Comparison of ENCODE assay signal across 21 cellular contexts in the genomic region with DNA sequence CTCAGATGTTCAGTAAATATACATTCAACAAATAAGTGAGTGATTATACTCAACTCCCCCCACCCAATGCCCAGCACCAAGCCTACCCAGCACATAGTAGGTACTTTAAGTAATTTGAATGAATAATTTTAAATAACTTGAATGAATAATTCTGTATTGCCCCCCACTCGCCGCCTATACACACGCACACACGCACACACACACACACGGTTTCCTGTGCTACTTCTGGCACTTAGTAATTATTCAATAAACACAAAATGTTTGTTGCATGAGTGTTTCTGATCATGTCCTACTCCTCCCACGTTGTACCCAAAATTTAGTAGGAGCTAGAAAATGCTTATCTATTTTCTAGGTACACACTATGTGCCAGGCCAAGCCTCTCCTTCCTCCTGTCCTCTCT. TPM values are rescaled to one million over a fixed set of nuclear protein-coding genes. Genes with fewer than 3 reads are reported as not detected.
A peak's percentile ranks its signal among the peaks of the same experiment; 100 is the strongest.
DNase-seq lines count a peak whose midpoint lies in the region; ATAC-seq, FAIRE-seq and TF ChIP-seq lines count a peak whose summit lies in the region.
"Had no signal": no experiment of that assay in that cellular context is flagged by ENCODE, and none has a peak within 500 bp of the region (broad histone marks: within the 10 kb centered on the region; RNA-seq: fewer than 3 reads in every experiment).

No MANE protein-coding gene starts in this region.

- H2BK5ac ChIP-seq in mesenchymal stem cell (ENCODE audit: low read depth, low read length, poor library complexity, severe bottlenecking) = no peak overlapping the region

- POLR2A ChIA-PET in MCF 10A (lab: Yijun Ruan, JAX) = interaction anchor here (1.4 to 6.8 kb wide), 4 partner anchors 19 to 291 kb away, joined by 3 to 51 read pairs (median 6); a partner anchor contains a TSS

- H3K4me3 Mint-ChIP-seq in MCF 10A (ENCODE audit: unreplicated experiment) = no peak overlapping the region
- H3K4me3 Mint-ChIP-seq: activated T-cell treated with anti-CD3 and anti-CD28 coated beads, Interleukin-2, amount 50 U/mL, for 24 hours; CD4-positive, alpha-beta memory T cell had no signal

- no peak overlapping the region for H2BK120ac ChIP-seq in mesenchymal stem cell (ENCODE audit: low read depth, low read length)

- WGBS in mesenchymal stem cell = 83% methylated on average over 6 of the region's 6 CpGs
- WGBS in pancreas, 2 donors = 79 to 90% methylated on average over 6 of the region's 6 CpGs

- H3K79me1 ChIP-seq in mesenchymal stem cell (replicated peaks; ENCODE audit: low read length, poor library complexity, severe bottlenecking) = peaks cover 2% of the 10 kb centered on the region

- H2AFZ ChIP-seq in mesenchymal stem cell (ENCODE audit: low read depth, low read length) = no peak overlapping the region

- H4K8ac ChIP-seq in mesenchymal stem cell (ENCODE audit: low read length) = no peak overlapping the region

- no peak overlapping the region for H4K91ac ChIP-seq in mesenchymal stem cell (ENCODE audit: low read length)

- H3K4me3 ChIP-seq in breast epithelium = no peak overlapping the region
- H3K4me3 ChIP-seq in mesenchymal stem cell (ENCODE audit: insufficient read depth in 1 of 2, low read depth in 1 of 2, low read length in 2 of 2) = no peak overlapping the region
- no peak overlapping the region for H3K4me3 ChIP-seq in tibial artery
- H3K4me3 ChIP-seq in pancreas = no peak overlapping the region
- H3K4me3 ChIP-seq: A549, ovary, thyroid gland had no signal

- no peak overlapping the region for H3K4ac ChIP-seq in mesenchymal stem cell (ENCODE audit: low read depth in 1 of 2, low read length in 2 of 2)

- H3K36me3 Mint-ChIP-seq in MCF 10A (ENCODE audit: insufficient read depth, unreplicated experiment) = peaks cover 44% of the 10 kb centered on the region

- CTCF ChIA-PET in MCF 10A (lab: Yijun Ruan, JAX) = interaction anchor here (0.8 to 12.8 kb wide), 11 partner anchors 7 to 265 kb away, joined by 3 to 155 read pairs (median 4); a partner anchor contains a TSS

- no peaks in the 10 kb centered on the region for H3K27me3 Mint-ChIP-seq in MCF 10A (ENCODE audit: insufficient read depth, unreplicated experiment)
- H3K27me3 Mint-ChIP-seq: activated T-cell treated with anti-CD3 and anti-CD28 coated beads, Interleukin-2, amount 50 U/mL, for 24 hours; CD4-positive, alpha-beta memory T cell had no signal

- BruUV-seq in MCF 10A (replicated peaks; lab: Mats Ljungman, UMichigan) = no TSS peak

- intact Hi-C loops in breast epithelium (cut with DNase I; ENCODE audit: low total_unique reads) (no loop called here), MCF 10A (cut with micrococcal nuclease) (no loop called here), tibial artery (cut with DNase I; ENCODE audit: low total_unique reads) (no loop called here), pancreas (cut with DNase I) (loop anchor here in 1 of 3 donors (10.0 kb wide), 1 partner anchor 57 kb away; no protein-coding TSS in a partner anchor)

- H3K27me3 ChIP-seq in breast epithelium (no peaks in the 10 kb centered on the region), mesenchymal stem cell (ENCODE audit: control insufficient read depth in 1 of 2, insufficient read depth in 1 of 2, low read length in 2 of 2) (peaks cover 11 to 14% of the 10 kb centered on the region in 2 experiments), tibial artery (peaks cover 0 to 3% of the 10 kb centered on the region in 2 donors), pancreas (no peaks in the 10 kb centered on the region)
- H3K27me3 ChIP-seq: ovary, thyroid gland had no signal

- no peaks in the 10 kb centered on the region for H3K9me3 ChIP-seq in breast epithelium
- H3K9me3 ChIP-seq in mesenchymal stem cell (ENCODE audit: control insufficient read depth, low read length) = no peaks in the 10 kb centered on the region
- H3K9me3 ChIP-seq in tibial artery = no peaks in the 10 kb centered on the region
- no peaks in the 10 kb centered on the region for H3K9me3 ChIP-seq in pancreas
- H3K9me3 ChIP-seq: A549, ovary, thyroid gland had no signal

- no peak for FAIRE-seq in pancreas (lab: Jason Lieb, UNC)
- FAIRE-seq: A549, HTR-8/SVneo, small intestine had no signal

- no peak overlapping the region for H3K18ac ChIP-seq in mesenchymal stem cell (ENCODE audit: low read depth in 1 of 2, low read length in 2 of 2)

- TF ChIP-seq CTCF in breast epithelium (IDR thresholded peaks at IDR 0.05) (no peak), MCF 10A (IDR thresholded peaks at IDR 0.05; ENCODE audit: unreplicated experiment) (no peak), tibial artery (IDR thresholded peaks at IDR 0.05) (no peak), pancreas (IDR thresholded peaks at IDR 0.05) (no peak)

- no peak overlapping the region for H3K27ac Mint-ChIP-seq in MCF 10A (ENCODE audit: low read depth, unreplicated experiment)

- no peak overlapping the region for H2BK12ac ChIP-seq in mesenchymal stem cell (ENCODE audit: low read length in 2 of 2)

- H3K9ac ChIP-seq in mesenchymal stem cell (ENCODE audit: low read length) = peak overlapping the region; percentile 8

- ATAC-seq in HG03175 (IDR thresholded peaks at IDR 0.05; ENCODE audit: unreplicated experiment) = no peak
- ATAC-seq in HG02885 (IDR thresholded peaks at IDR 0.05; ENCODE audit: poor library complexity, unreplicated experiment) = no peak
- no peak for ATAC-seq in pancreas

- no peak overlapping the region for H2AK5ac ChIP-seq in mesenchymal stem cell (ENCODE audit: low read length, severe bottlenecking)

- no peak overlapping the region for H3K14ac ChIP-seq in mesenchymal stem cell (ENCODE audit: low read length in 2 of 2)

- H3K36me3 ChIP-seq in breast epithelium = peaks cover 6% of the 10 kb centered on the region
- peaks cover 24 to 26% of the 10 kb centered on the region in 2 experiments for H3K36me3 ChIP-seq in mesenchymal stem cell (ENCODE audit: control insufficient read depth in 1 of 2, insufficient read depth in 2 of 2, low read depth in 1 of 2, low read length in 2 of 2)
- peaks cover 19 to 33% (median 29%) of the 10 kb centered on the region in 3 donors for H3K36me3 ChIP-seq in tibial artery
- peaks cover 0 to 27% (median 16%) of the 10 kb centered on the region in 3 donors for H3K36me3 ChIP-seq in pancreas
- H3K36me3 ChIP-seq: ovary had no signal

- no peaks in the 10 kb centered on the region for H3K9me3 Mint-ChIP-seq in MCF 10A (ENCODE audit: unreplicated experiment)
- H3K9me3 Mint-ChIP-seq: activated T-cell treated with anti-CD3 and anti-CD28 coated beads, Interleukin-2, amount 50 U/mL, for 24 hours; CD4-positive, alpha-beta memory T cell had no signal

- H3K4me2 ChIP-seq in mesenchymal stem cell (ENCODE audit: low read length, poor library complexity, severe bottlenecking) = no peak overlapping the region
- H3K4me2 ChIP-seq: A549 had no signal

- H2BK15ac ChIP-seq in mesenchymal stem cell (ENCODE audit: low read depth, poor library complexity, severe bottlenecking) = no peak overlapping the region

- DNase-seq in breast epithelium (ENCODE audit: low spot score in 2 of 2) = no peak
- DNase-seq in MCF 10A (ENCODE audit: unreplicated experiment) = no peak
- DNase-seq in caudate nucleus (lab: John Stamatoyannopoulos, UW) = no peak
- no peak for DNase-seq in mesenchymal stem cell
- DNase-seq in tibial artery = no peak
- DNase-seq in pancreas = no peak
- DNase-seq: activated CD4-positive, alpha-beta T cell treated with anti-CD3 and anti-CD28 coated beads, Interleukin-2, amount 50 U/mL, for 1 hour; activated naive CD4-positive, alpha-beta T cell treated with anti-CD3 and anti-CD28 coated beads, Interleukin-2, amount 50 U/mL, for 16 hours; activated T-cell treated with anti-CD3 and anti-CD28 coated beads, Interleukin-2, amount 50 U/mL, for 24 hours; CD4-positive, alpha-beta memory T cell; erythroblast; NCI-H226; ovary; SW 1271; thyroid gland had no signal

- no peak overlapping the region for H3K23ac ChIP-seq in mesenchymal stem cell (ENCODE audit: low read length in 2 of 2)

- no peak for TF ChIP-seq POLR2A in breast epithelium (IDR thresholded peaks at IDR 0.05)

- H3K4me1 ChIP-seq in breast epithelium (no peaks in the 10 kb centered on the region), mesenchymal stem cell (ENCODE audit: control insufficient read depth, insufficient read depth, low read depth, low read length) (peaks cover 9% of the 10 kb centered on the region), tibial artery (peaks cover 0 to 25% (median 18%) of the 10 kb centered on the region in 4 donors), pancreas (no peaks in the 10 kb centered on the region)

- peak overlapping the region; percentile 56 to 74 for H3K27ac ChIP-seq in breast epithelium
- peak overlapping the region; percentile 91 for H3K27ac ChIP-seq in caudate nucleus (ENCODE audit: low read depth, low read length)
- H3K27ac ChIP-seq in mesenchymal stem cell (ENCODE audit: low read length, poor library complexity, severe bottlenecking) = no peak overlapping the region
- peak overlapping the region; percentile 56 to 59 for H3K27ac ChIP-seq in tibial artery
- peak overlapping the region in 1 of 4 donors; percentile 18 for H3K27ac ChIP-seq in pancreas
- H3K27ac ChIP-seq: ovary had no signal

- peaks cover 6% of the 10 kb centered on the region for H3K4me1 Mint-ChIP-seq in MCF 10A (ENCODE audit: insufficient read depth, unreplicated experiment)

RNA-seq across cellular contexts. Expression of a gene that starts 16.2 kb away (rescaled TPM):
- total RNA-seq in breast epithelium = 1 to 10 TPM; 1.8 to 5.6 (median 3.5) TPM
- total RNA-seq in MCF 10A (2022) = 0.07 TPM in 1 of 2 replicates, not detected in the other
- 0.10 TPM for polyA plus RNA-seq in mesenchymal stem cell (2013, experiment 1 of 2)
- 0.11 TPM for polyA plus RNA-seq in mesenchymal stem cell (2013, experiment 2 of 2)
- 1 to 10 TPM in 3 of 6 donors, under 1 TPM in 3; 0.32 to 1.7 (median 0.93) TPM for total RNA-seq in pancreas
- polyA plus RNA-seq in pancreas = 1 to 10 TPM in 1 of 2 donors, under 1 TPM in 1; 0.65 to 1.6 TPM
- total RNA-seq: CD4-positive, alpha-beta memory T cell; myocyte had no signal
- polyA plus RNA-seq: A549 had no signal

RNA-seq across cellular contexts. Expression of a gene that starts 18.1 kb away (rescaled TPM):
- 10 to 100 TPM; 74.6 to 95.1 (median 76.7) TPM for total RNA-seq in breast epithelium
- total RNA-seq in MCF 10A (2022) = 88.1 and 91.3 TPM in 2 replicates
- polyA plus RNA-seq in mesenchymal stem cell (2013, experiment 1 of 2) = 36.7 TPM
- 36.2 TPM for polyA plus RNA-seq in mesenchymal stem cell (2013, experiment 2 of 2)
- total RNA-seq in pancreas = 10 to 100 TPM; 27.7 to 36.0 (median 33.1) TPM
- 10 to 100 TPM; 38.2 to 45.6 TPM for polyA plus RNA-seq in pancreas

RNA-seq across cellular contexts. Expression of a gene that starts 27.1 kb away (rescaled TPM):
- total RNA-seq in breast epithelium (10 to 100 TPM; 43.9 to 80.2 (median 60.6) TPM), MCF 10A (2022) (78.0 and 81.3 TPM in 2 replicates), pancreas (10 to 100 TPM; 15.4 to 30.4 (median 21.6) TPM)
- polyA plus RNA-seq in mesenchymal stem cell (2013, experiment 1 of 2) = 48.6 TPM
- 52.3 TPM for polyA plus RNA-seq in mesenchymal stem cell (2013, experiment 2 of 2)
- 10 to 100 TPM in 1 of 2 donors, 1 to 10 TPM in 1; 7.8 to 18.4 TPM for polyA plus RNA-seq in pancreas
